In genomic region chr3:4593014-4593413, GRCh38 we compare ENCODE assay signal across 34 cellular contexts.
"Had no signal": no experiment of that assay in that cellular context is flagged by ENCODE, and none has a peak within 500 bp of the region (broad histone marks: within the 10 kb centered on the region; RNA-seq: fewer than 3 reads in every experiment).

No MANE protein-coding gene starts in this region.

- H3K9me3 Mint-ChIP-seq: activated B cell treated with CpG ODN at 0.5 μM for 24 hours; activated CD4-positive, alpha-beta memory T cell treated with anti-CD3 and anti-CD28 coated beads, Interleukin-2, amount 10 ng/mL, durations not matched to agents 7 days and 5 days; activated CD4-positive, alpha-beta T cell treated with anti-CD3 and anti-CD28 coated beads, Interleukin-2, amount 10 ng/mL, durations not matched to agents 24 days and 14 days; activated naive CD4-positive, alpha-beta T cell treated with anti-CD3 and anti-CD28 coated beads, Interleukin-2, amount 50 U/mL, for 24 hours had no signal

- DNase-seq: activated B cell treated with CpG ODN at 0.5 μM for 24 hours; activated CD4-positive, alpha-beta memory T cell treated with anti-CD3 and anti-CD28 coated beads, Interleukin-2, amount 10 ng/mL, durations not matched to agents 7 days and 5 days; activated CD4-positive, alpha-beta T cell treated with anti-CD3 and anti-CD28 coated beads for 4 hours; activated CD4-positive, alpha-beta T cell treated with anti-CD3 and anti-CD28 coated beads, Interleukin-2, amount 10 ng/mL, durations not matched to agents 24 days and 14 days; activated CD4-positive, alpha-beta T cell treated with anti-CD3 and anti-CD28 coated beads, Interleukin-2, amount 50 U/mL, for 1 hour; activated CD4-positive, alpha-beta T cell treated with anti-CD3 and anti-CD28 coated beads, Interleukin-2, amount 50 U/mL, for 4 hours; activated CD4-positive, CD25-positive, alpha-beta regulatory T cell treated with anti-CD3 and anti-CD28 coated beads, Interleukin-2, amount 50 U/mL, for 72 hours; activated CD8-positive, alpha-beta memory T cell treated with anti-CD3 and anti-CD28 coated beads for 24 hours; activated CD8-positive, alpha-beta memory T cell treated with anti-CD3 and anti-CD28 coated beads, Interleukin-2, amount 10 ng/mL, durations not matched to agents 7 days and 5 days; activated CD8-positive, alpha-beta memory T cell treated with anti-CD3 and anti-CD28 coated beads, Interleukin-2, amount 50 U/mL, for 48 hours; activated CD8-positive, alpha-beta T cell treated with anti-CD3 and anti-CD28 coated beads, Interleukin-2, amount 10 ng/mL, durations not matched to agents 7 days and 5 days; activated effector memory CD4-positive, alpha-beta T cell treated with Interleukin-2 at 50 U/mL for 16 hours; activated gamma-delta T cell; activated naive CD4-positive, alpha-beta T cell treated with anti-CD3 and anti-CD28 coated beads, Interleukin-2, amount 10 ng/mL, durations not matched to agents 7 days and 5 days; activated naive CD4-positive, alpha-beta T cell treated with Interleukin-2 at 50 U/mL for 16 hours; activated naive CD8-positive, alpha-beta T cell treated with anti-CD3 and anti-CD28 coated beads, Interleukin-2, amount 10 ng/mL, durations not matched to agents 7 days and 5 days; activated naive CD8-positive, alpha-beta T cell treated with anti-CD3 and anti-CD28 coated beads, Interleukin-2, amount 50 U/mL, for 24 hours; activated T-cell treated with anti-CD3 and anti-CD28 coated beads, Interleukin-2, amount 50 U/mL, for 24 hours; activated T-cell treated with anti-CD3 and anti-CD28 coated beads, Interleukin-2, amount 50 U/mL, for 48 hours; amygdala; anterior cingulate cortex; caudate nucleus; T-helper 1 cell; T-helper 2 cell; T-helper 9 cell had no signal

- H3K27me3 ChIP-seq: ascending aorta, cardiac muscle cell had no signal

- H3K36me3 ChIP-seq: ascending aorta, cardiac muscle cell had no signal

- H3K27ac Mint-ChIP-seq: activated B cell treated with CpG ODN at 0.5 μM for 24 hours; activated CD4-positive, alpha-beta memory T cell treated with anti-CD3 and anti-CD28 coated beads, Interleukin-2, amount 10 ng/mL, durations not matched to agents 7 days and 5 days; activated CD4-positive, alpha-beta T cell treated with anti-CD3 and anti-CD28 coated beads, Interleukin-2, amount 10 ng/mL, durations not matched to agents 24 days and 14 days; activated CD8-positive, alpha-beta memory T cell treated with anti-CD3 and anti-CD28 coated beads, Interleukin-2, amount 10 ng/mL, durations not matched to agents 7 days and 5 days; activated CD8-positive, alpha-beta T cell treated with anti-CD3 and anti-CD28 coated beads, Interleukin-2, amount 10 ng/mL, durations not matched to agents 7 days and 5 days; activated naive CD4-positive, alpha-beta T cell treated with anti-CD3 and anti-CD28 coated beads, Interleukin-2, amount 10 ng/mL, durations not matched to agents 7 days and 5 days; activated naive CD4-positive, alpha-beta T cell treated with anti-CD3 and anti-CD28 coated beads, Interleukin-2, amount 50 U/mL, for 24 hours; activated naive CD8-positive, alpha-beta T cell; activated naive CD8-positive, alpha-beta T cell treated with anti-CD3 and anti-CD28 coated beads, Interleukin-2, amount 10 ng/mL, durations not matched to agents 7 days and 5 days; activated T-cell treated with anti-CD3 and anti-CD28 coated beads, Interleukin-2, amount 50 U/mL, for 24 hours; activated T-helper 2 cell treated with anti-CD3 and anti-CD28 coated beads, Interferon-gamma antibody, Interleukin-2, Interleukin-4, amounts not matched to agents 10 μg/mL and 5 μg/mL and 100 μg/mL, durations not matched to agents 14 hours and 24 hours and 36 hours; T-helper 1 cell treated with Interleukin-12 subunit alpha and Interleukin-12 subunit beta and Interleukin-4 antibody, amounts not matched to agents 30 μg/mL and 1 μg/mL, for 36 hours; T-helper 2 cell treated with Interferon-gamma antibody and Interleukin-4, amounts not matched to agents 5 μg/mL and 100 μg/mL, for 36 hours had no signal

- ATAC-seq: activated CD8-positive, alpha-beta memory T cell treated with anti-CD3 and anti-CD28 coated beads, Interleukin-2, amount 10 ng/mL, durations not matched to agents 7 days and 5 days; activated CD8-positive, alpha-beta T cell treated with anti-CD3 and anti-CD28 coated beads, Interleukin-2, amount 10 ng/mL, durations not matched to agents 7 days and 5 days; activated naive CD8-positive, alpha-beta T cell treated with anti-CD3 and anti-CD28 coated beads, Interleukin-2, amount 50 U/mL, for 24 hours had no signal

- H3K4me1 Mint-ChIP-seq: activated naive CD4-positive, alpha-beta T cell treated with anti-CD3 and anti-CD28 coated beads, Interleukin-2, amount 10 ng/mL, durations not matched to agents 7 days and 5 days had no signal

- H3K9me3 ChIP-seq: ascending aorta had no signal

- H3K27me3 Mint-ChIP-seq: activated B cell treated with CpG ODN at 0.5 μM for 24 hours; activated CD4-positive, alpha-beta memory T cell treated with anti-CD3 and anti-CD28 coated beads, Interleukin-2, amount 10 ng/mL, durations not matched to agents 7 days and 5 days; activated CD4-positive, alpha-beta T cell treated with anti-CD3 and anti-CD28 coated beads, Interleukin-2, amount 10 ng/mL, durations not matched to agents 24 days and 14 days; activated CD8-positive, alpha-beta memory T cell treated with anti-CD3 and anti-CD28 coated beads, Interleukin-2, amount 10 ng/mL, durations not matched to agents 7 days and 5 days; activated naive CD4-positive, alpha-beta T cell treated with anti-CD3 and anti-CD28 coated beads, Interleukin-2, amount 10 ng/mL, durations not matched to agents 7 days and 5 days; activated naive CD4-positive, alpha-beta T cell treated with anti-CD3 and anti-CD28 coated beads, Interleukin-2, amount 50 U/mL, for 24 hours; activated naive CD8-positive, alpha-beta T cell; activated naive CD8-positive, alpha-beta T cell treated with anti-CD3 and anti-CD28 coated beads, Interleukin-2, amount 10 ng/mL, durations not matched to agents 7 days and 5 days; activated naive CD8-positive, alpha-beta T cell treated with anti-CD3 and anti-CD28 coated beads, Interleukin-2, amount 50 U/mL, for 24 hours; activated T-cell treated with anti-CD3 and anti-CD28 coated beads, Interleukin-2, amount 50 U/mL, for 24 hours; brain had no signal

- H3K4me3 ChIP-seq: ascending aorta, cardiac muscle cell had no signal

- H3K4me3 Mint-ChIP-seq: activated B cell treated with CpG ODN at 0.5 μM for 24 hours; activated CD4-positive, alpha-beta memory T cell treated with anti-CD3 and anti-CD28 coated beads, Interleukin-2, amount 10 ng/mL, durations not matched to agents 7 days and 5 days; activated CD4-positive, alpha-beta T cell treated with anti-CD3 and anti-CD28 coated beads, Interleukin-2, amount 10 ng/mL, durations not matched to agents 24 days and 14 days; activated CD8-positive, alpha-beta memory T cell treated with anti-CD3 and anti-CD28 coated beads, Interleukin-2, amount 10 ng/mL, durations not matched to agents 7 days and 5 days; activated CD8-positive, alpha-beta T cell treated with anti-CD3 and anti-CD28 coated beads, Interleukin-2, amount 10 ng/mL, durations not matched to agents 7 days and 5 days; activated naive CD4-positive, alpha-beta T cell treated with anti-CD3 and anti-CD28 coated beads, Interleukin-2, amount 10 ng/mL, durations not matched to agents 7 days and 5 days; activated naive CD4-positive, alpha-beta T cell treated with anti-CD3 and anti-CD28 coated beads, Interleukin-2, amount 50 U/mL, for 24 hours; activated naive CD8-positive, alpha-beta T cell; activated naive CD8-positive, alpha-beta T cell treated with anti-CD3 and anti-CD28 coated beads, Interleukin-2, amount 10 ng/mL, durations not matched to agents 7 days and 5 days; activated naive CD8-positive, alpha-beta T cell treated with anti-CD3 and anti-CD28 coated beads, Interleukin-2, amount 50 U/mL, for 24 hours; activated T-cell treated with anti-CD3 and anti-CD28 coated beads, Interleukin-2, amount 50 U/mL, for 24 hours; brain; T-helper 1 cell treated with Interleukin-12 subunit alpha and Interleukin-12 subunit beta and Interleukin-4 antibody, amounts not matched to agents 30 μg/mL and 1 μg/mL, for 36 hours; T-helper 2 cell treated with Interferon-gamma antibody and Interleukin-4, amounts not matched to agents 5 μg/mL and 100 μg/mL, for 36 hours had no signal

- H3K36me3 Mint-ChIP-seq: activated naive CD4-positive, alpha-beta T cell treated with anti-CD3 and anti-CD28 coated beads, Interleukin-2, amount 10 ng/mL, durations not matched to agents 7 days and 5 days; brain had no signal

- H3K27ac ChIP-seq: ascending aorta, cardiac muscle cell, VCaP had no signal
